ENCODE assay signal across 9 cellular contexts in genomic region chr17:80892900-80893603, GRCh38.
DNase-seq lines count a peak whose midpoint lies in the region; ATAC-seq and TF ChIP-seq lines count a peak whose summit lies in the region.
"Had no signal": no experiment of that assay in that cellular context is flagged by ENCODE, and none has a peak within 500 bp of the region (broad histone marks: within the 10 kb centered on the region; RNA-seq: fewer than 3 reads in every experiment).

No MANE protein-coding gene starts in this region.

- peak; percentile 79 for DNase-seq in activated naive CD4-positive, alpha-beta T cell treated with Interleukin-2 at 50 U/mL for 16 hours
- DNase-seq in activated naive CD4-positive, alpha-beta T cell (lab: John Stamatoyannopoulos, UW) = no peak
- peak; percentile 76 for DNase-seq in activated CD4-positive, alpha-beta memory T cell treated with anti-CD3 and anti-CD28 coated beads, Interleukin-2, amount 10 ng/mL, durations not matched to agents 7 days and 5 days
- DNase-seq in fibroblast of lung (ENCODE audit: low read depth in 2 of 2) (peak; percentile 76 to 95), prostate gland (ENCODE audit: low spot score) (no peak), NCI-H2227 (lab: John Stamatoyannopoulos, UW; ENCODE audit: unreplicated experiment) (no peak)
- no peak for DNase-seq in stimulated activated naive CD8-positive, alpha-beta T cell treated with anti-CD3 and anti-CD28 coated beads, Interleukin-15, amount 100 ng/mL, for 72 hours

- H3K4me3 ChIP-seq in fibroblast of lung (replicated peaks in 1 of 4; ENCODE audit: control extremely low read depth in 1 of 4, insufficient read depth in 1 of 4, low read depth in 3 of 4, low read length in 4 of 4) (no peak overlapping the region), prostate gland (no peak overlapping the region)

- no peaks in the 10 kb centered on the region for H3K27me3 ChIP-seq in fibroblast of lung (ENCODE audit: control insufficient read depth, insufficient read depth, low read length)
- H3K27me3 ChIP-seq in prostate gland (replicated peaks; ENCODE audit: insufficient read depth) = no peaks in the 10 kb centered on the region

- H3K27ac ChIP-seq in fibroblast of lung (ENCODE audit: insufficient read depth, low read length) = peak overlapping the region; percentile 91
- H3K27ac ChIP-seq in prostate gland = no peak overlapping the region

- no peaks in the 10 kb centered on the region for H3K27me3 Mint-ChIP-seq in activated CD4-positive, alpha-beta memory T cell treated with anti-CD3 and anti-CD28 coated beads, Interleukin-2, amount 10 ng/mL, durations not matched to agents 7 days and 5 days
- no peaks in the 10 kb centered on the region for H3K27me3 Mint-ChIP-seq in stimulated activated naive CD8-positive, alpha-beta T cell treated with anti-CD3 and anti-CD28 coated beads, Interleukin-15, amount 100 ng/mL, for 72 hours

- no peak for TF ChIP-seq CTCF in fibroblast of lung (conservative IDR thresholded peaks at IDR 0.05 in 1 of 2, IDR thresholded peaks at IDR 0.05 in 1 of 2; ENCODE audit: low read depth in 1 of 2, low read length in 2 of 2)
- TF ChIP-seq CTCF in prostate gland (IDR thresholded peaks at IDR 0.05) = no peak

- H3K4me1 Mint-ChIP-seq in activated CD4-positive, alpha-beta memory T cell treated with anti-CD3 and anti-CD28 coated beads, Interleukin-2, amount 10 ng/mL, durations not matched to agents 7 days and 5 days = peaks cover 93% of the 10 kb centered on the region
- H3K4me1 Mint-ChIP-seq in stimulated activated naive CD8-positive, alpha-beta T cell treated with anti-CD3 and anti-CD28 coated beads, Interleukin-15, amount 100 ng/mL, for 72 hours = peaks cover 100% of the 10 kb centered on the region

- H3K9me3 ChIP-seq in fibroblast of lung (ENCODE audit: control insufficient read depth, insufficient read depth, low read depth, low read length) (no peaks in the 10 kb centered on the region), prostate gland (no peaks in the 10 kb centered on the region)

- TF ChIP-seq POLR2A in prostate gland (IDR thresholded peaks at IDR 0.05) = no peak

- WGBS in prostate gland = 84% methylated on average over 31 of the region's 31 CpGs

- intact Hi-C loops in prostate gland (cut with DNase I) = no loop called here

- H4K20me1 ChIP-seq in fibroblast of lung (ENCODE audit: control insufficient read depth, extremely low read depth, insufficient read depth, low read length) = no peaks in the 10 kb centered on the region

- H2AFZ ChIP-seq in fibroblast of lung (ENCODE audit: low read length) = no peak overlapping the region

- H3K36me3 ChIP-seq in fibroblast of lung (ENCODE audit: control insufficient read depth, insufficient read depth, low read length) = peaks cover 16% of the 10 kb centered on the region
- H3K36me3 ChIP-seq in prostate gland = no peaks in the 10 kb centered on the region

- CTCF ChIA-PET in activated CD4-positive, alpha-beta memory T cell treated with anti-CD3 and anti-CD28 coated beads, Interleukin-2, amount 10 ng/mL, durations not matched to agents 7 days and 5 days (lab: Charles Lee) = interaction anchor here (0.6 to 2.0 kb wide), 6 partner anchors 8 to 60 kb away, joined by 3 to 14 read pairs (median 4); no protein-coding TSS in a partner anchor

- H3K4me1 ChIP-seq in fibroblast of lung (ENCODE audit: control insufficient read depth, extremely low read depth, insufficient read depth, low read length) (peaks cover 23% of the 10 kb centered on the region), prostate gland (replicated peaks) (no peaks in the 10 kb centered on the region)

- no peak overlapping the region for H3K9ac ChIP-seq in fibroblast of lung (ENCODE audit: insufficient read depth, low read length)

- no peak overlapping the region for H3K4me2 ChIP-seq in fibroblast of lung (ENCODE audit: extremely low read depth, insufficient read depth, low read length)

- no peaks in the 10 kb centered on the region for H3K9me3 Mint-ChIP-seq in activated CD4-positive, alpha-beta memory T cell treated with anti-CD3 and anti-CD28 coated beads, Interleukin-2, amount 10 ng/mL, durations not matched to agents 7 days and 5 days
- H3K9me3 Mint-ChIP-seq in stimulated activated naive CD8-positive, alpha-beta T cell treated with anti-CD3 and anti-CD28 coated beads, Interleukin-15, amount 100 ng/mL, for 72 hours = no peaks in the 10 kb centered on the region
- H3K9me3 Mint-ChIP-seq: neural crest cell had no signal

- peak overlapping the region; percentile 94 for H3K4me3 Mint-ChIP-seq in activated CD4-positive, alpha-beta memory T cell treated with anti-CD3 and anti-CD28 coated beads, Interleukin-2, amount 10 ng/mL, durations not matched to agents 7 days and 5 days
- peak overlapping the region; percentile 45 to 74 for H3K4me3 Mint-ChIP-seq in stimulated activated naive CD8-positive, alpha-beta T cell treated with anti-CD3 and anti-CD28 coated beads, Interleukin-15, amount 100 ng/mL, for 72 hours
- H3K4me3 Mint-ChIP-seq: neural crest cell had no signal

- no peaks in the 10 kb centered on the region for H3K79me2 ChIP-seq in fibroblast of lung (ENCODE audit: control insufficient read depth, insufficient read depth, low read length)

- POLR2A ChIA-PET in activated CD4-positive, alpha-beta memory T cell treated with anti-CD3 and anti-CD28 coated beads, Interleukin-2, amount 10 ng/mL, durations not matched to agents 7 days and 5 days (lab: Charles Lee) = interaction anchor here (1.0 to 8.6 kb wide), 31 partner anchors 8 to 438 kb away, joined by 3 to 135 read pairs (median 7); partner anchors contain the start of genes NPTX1 and RPTOR

- H3K36me3 Mint-ChIP-seq in activated CD4-positive, alpha-beta memory T cell treated with anti-CD3 and anti-CD28 coated beads, Interleukin-2, amount 10 ng/mL, durations not matched to agents 7 days and 5 days (ENCODE audit: low read depth) = peaks cover 93% of the 10 kb centered on the region

- peak overlapping the region; percentile 100 for H3K27ac Mint-ChIP-seq in activated CD4-positive, alpha-beta memory T cell treated with anti-CD3 and anti-CD28 coated beads, Interleukin-2, amount 10 ng/mL, durations not matched to agents 7 days and 5 days
- peak overlapping the region; percentile 65 to 98 for H3K27ac Mint-ChIP-seq in stimulated activated naive CD8-positive, alpha-beta T cell treated with anti-CD3 and anti-CD28 coated beads, Interleukin-15, amount 100 ng/mL, for 72 hours

- ATAC-seq in stimulated activated naive CD8-positive, alpha-beta T cell treated with anti-CD3 and anti-CD28 coated beads, Interleukin-15, amount 100 ng/mL, for 72 hours = no peak
- ATAC-seq in GM19035 (IDR thresholded peaks at IDR 0.05; ENCODE audit: unreplicated experiment) = no peak

Comparison
In these comparisons a context has a peak if more than half of its experiments do, and no peak if none do; other contexts are left out.
1. DNase-seq: peak in activated naive CD4-positive, alpha-beta T cell treated with Interleukin-2 at 50 U/mL for 16 hours (single experiment), activated CD4-positive, alpha-beta memory T cell treated with anti-CD3 and anti-CD28 coated beads, Interleukin-2, amount 10 ng/mL, durations not matched to agents 7 days and 5 days (single experiment) and fibroblast of lung (2 of 2); none in activated naive CD4-positive, alpha-beta T cell (0 of 4), stimulated activated naive CD8-positive, alpha-beta T cell treated with anti-CD3 and anti-CD28 coated beads, Interleukin-15, amount 100 ng/mL, for 72 hours (0 of 2), prostate gland (single experiment) and NCI-H2227 (single experiment).